In the genomic region with DNA sequence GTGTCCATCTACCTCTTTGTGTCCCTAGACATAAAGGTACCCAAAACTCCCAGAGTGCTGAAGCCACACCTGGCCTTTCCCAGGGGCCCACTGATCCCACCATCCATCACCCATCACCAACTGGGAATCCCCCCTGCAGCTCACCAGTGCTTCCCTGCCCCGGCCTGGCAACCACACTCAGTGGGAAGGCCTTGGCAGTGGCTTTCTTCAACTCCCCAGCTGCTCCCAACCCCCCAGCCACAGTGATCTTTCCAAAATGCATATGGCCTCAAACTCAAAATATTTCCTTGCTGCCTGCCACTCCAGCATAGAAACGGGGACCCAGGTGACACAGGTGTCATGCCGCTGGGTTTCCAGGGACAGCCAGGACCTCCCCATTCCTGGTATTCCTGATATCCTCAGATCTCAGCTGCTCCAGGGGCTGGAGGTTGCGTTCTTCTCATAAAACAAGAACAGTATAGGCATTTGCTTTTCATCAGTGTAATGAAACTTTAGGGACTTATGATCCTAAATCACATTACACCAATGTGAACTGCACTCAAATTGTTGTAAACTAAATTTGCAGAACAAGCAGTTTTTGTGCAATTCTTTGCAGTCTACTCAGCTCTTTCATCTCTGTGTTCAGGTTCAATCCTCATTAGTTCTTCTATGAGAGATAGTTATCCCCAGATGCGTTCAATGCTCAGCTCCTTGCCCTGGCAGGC, we compare ENCODE assay signal across 14 cellular contexts. TPM values are rescaled to one million over a fixed set of nuclear protein-coding genes. Genes with fewer than 3 reads are reported as not detected.
DNase-seq lines count a peak whose midpoint lies in the region; ATAC-seq and TF ChIP-seq lines count a peak whose summit lies in the region.
"Had no signal": no experiment of that assay in that cellular context is flagged by ENCODE, and none has a peak within 500 bp of the region (broad histone marks: within the 10 kb centered on the region; RNA-seq: fewer than 3 reads in every experiment).

No MANE protein-coding gene starts in this region.

- peaks cover 3% of the 10 kb centered on the region for H3K36me3 Mint-ChIP-seq in activated CD8-positive, alpha-beta memory T cell treated with anti-CD3 and anti-CD28 coated beads, Interleukin-2, amount 10 ng/mL, durations not matched to agents 7 days and 5 days
- H3K36me3 Mint-ChIP-seq in dendritic cell treated with granulocyte-macrophage colony-stimulating factor and Interleukin-4, amounts not matched to agents 40 ng/mL and 50 ng/mL, for 4 days (ENCODE audit: low read depth), result no peaks in the 10 kb centered on the region

- H3K9me3 ChIP-seq in NT2/D1 (ENCODE audit: insufficient read depth, low read length) (no peaks in the 10 kb centered on the region), sigmoid colon (no peaks in the 10 kb centered on the region)

- no peak overlapping the region for H3K27ac Mint-ChIP-seq in activated CD8-positive, alpha-beta memory T cell treated with anti-CD3 and anti-CD28 coated beads, Interleukin-2, amount 10 ng/mL, durations not matched to agents 7 days and 5 days
- H3K27ac Mint-ChIP-seq in dendritic cell treated with granulocyte-macrophage colony-stimulating factor and Interleukin-4, amounts not matched to agents 40 ng/mL and 50 ng/mL, for 4 days, result no peak overlapping the region

- peak overlapping the region; percentile 21 for H3K9ac ChIP-seq in NT2/D1 (ENCODE audit: insufficient read length, low read depth)

- no peak for ATAC-seq in activated CD8-positive, alpha-beta memory T cell treated with anti-CD3 and anti-CD28 coated beads, Interleukin-2, amount 10 ng/mL, durations not matched to agents 7 days and 5 days
- no peak for ATAC-seq in GM18861 (IDR thresholded peaks at IDR 0.05; ENCODE audit: unreplicated experiment)

- 82 to 84% methylated on average over 5 of the region's 5 CpGs for WGBS in sigmoid colon, 2 donors

- no peak for DNase-seq in activated CD8-positive, alpha-beta memory T cell treated with anti-CD3 and anti-CD28 coated beads, Interleukin-2, amount 10 ng/mL, durations not matched to agents 7 days and 5 days
- DNase-seq in activated CD8-positive, alpha-beta memory T cell treated with anti-CD3 and anti-CD28 coated beads, Interleukin-2, amount 50 U/mL, for 48 hours, result no peak
- no peak for DNase-seq in NT2/D1 (ENCODE audit: low read depth, low spot score)
- DNase-seq in sigmoid colon, result peak; percentile 46
- DNase-seq in stimulated activated CD8-positive, alpha-beta memory T cell treated with anti-CD3 and anti-CD28 coated beads, Interleukin-4, amount 100 ng/mL, for 48 hours, result no peak
- DNase-seq in foreskin fibroblast, result no peak
- DNase-seq: activated gamma-delta T cell treated with Interleukin-2 at 50 U/mL for 16 hours, mammary epithelial cell, NCI-H2107, SIG-M5 had no signal

- H3K9me3 Mint-ChIP-seq in activated CD8-positive, alpha-beta memory T cell treated with anti-CD3 and anti-CD28 coated beads, Interleukin-2, amount 10 ng/mL, durations not matched to agents 7 days and 5 days (ENCODE audit: low read depth), result no peaks in the 10 kb centered on the region
- H3K9me3 Mint-ChIP-seq in dendritic cell treated with granulocyte-macrophage colony-stimulating factor and Interleukin-4, amounts not matched to agents 40 ng/mL and 50 ng/mL, for 4 days, result no peaks in the 10 kb centered on the region

- H3K4me3 ChIP-seq in NT2/D1 (ENCODE audit: insufficient read length, low read depth) (no peak overlapping the region), sigmoid colon (no peak overlapping the region), foreskin fibroblast (ENCODE audit: low read depth in 1 of 2, low read length in 2 of 2) (no peak overlapping the region)

- H3K27ac ChIP-seq in sigmoid colon, result no peak overlapping the region
- H3K27ac ChIP-seq: VCaP had no signal

- H3K36me3 ChIP-seq in NT2/D1 (ENCODE audit: insufficient read depth, insufficient read length, low read length), result no peaks in the 10 kb centered on the region
- no peaks in the 10 kb centered on the region for H3K36me3 ChIP-seq in sigmoid colon

- intact Hi-C loops in dendritic cell treated with granulocyte-macrophage colony-stimulating factor and Interleukin-4, amounts not matched to agents 40 ng/mL and 50 ng/mL, for 4 days (cut with micrococcal nuclease), result no loop called here
- intact Hi-C loops in sigmoid colon (cut with DNase I), result loop anchor here (10.0 kb wide), 1 partner anchor 77 kb away; no protein-coding TSS in a partner anchor

- TF ChIP-seq POLR2A in sigmoid colon (IDR thresholded peaks at IDR 0.05), result no peak

- H3K27me3 ChIP-seq in NT2/D1 (ENCODE audit: insufficient read depth, insufficient read length), result peaks cover 75% of the 10 kb centered on the region
- H3K27me3 ChIP-seq in sigmoid colon, result peaks cover 39 to 99% (median 73%) of the 10 kb centered on the region in 3 donors

- peaks cover 28% of the 10 kb centered on the region for H3K4me1 Mint-ChIP-seq in activated CD8-positive, alpha-beta memory T cell treated with anti-CD3 and anti-CD28 coated beads, Interleukin-2, amount 10 ng/mL, durations not matched to agents 7 days and 5 days
- H3K4me1 Mint-ChIP-seq in dendritic cell treated with granulocyte-macrophage colony-stimulating factor and Interleukin-4, amounts not matched to agents 40 ng/mL and 50 ng/mL, for 4 days (ENCODE audit: low read depth), result peaks cover 23% of the 10 kb centered on the region

- CTCF ChIA-PET in activated CD8-positive, alpha-beta memory T cell treated with anti-CD3 and anti-CD28 coated beads, Interleukin-2, amount 10 ng/mL, durations not matched to agents 7 days and 5 days (lab: Charles Lee), result interaction anchor here (2.0 kb wide), 1 partner anchor 26 kb away, joined by 6 read pairs; no protein-coding TSS in a partner anchor

- TF ChIP-seq EP300 in sigmoid colon (IDR thresholded peaks at IDR 0.05), result no peak

- H3K4me1 ChIP-seq in NT2/D1 (ENCODE audit: insufficient read depth, insufficient read length), result peaks cover 8% of the 10 kb centered on the region
- peaks cover 0 to 43% (median 37%) of the 10 kb centered on the region in 4 donors for H3K4me1 ChIP-seq in sigmoid colon

- H3K4me3 Mint-ChIP-seq in activated CD8-positive, alpha-beta memory T cell treated with anti-CD3 and anti-CD28 coated beads, Interleukin-2, amount 10 ng/mL, durations not matched to agents 7 days and 5 days, result peak overlapping the region; percentile 35
- H3K4me3 Mint-ChIP-seq in dendritic cell treated with granulocyte-macrophage colony-stimulating factor and Interleukin-4, amounts not matched to agents 40 ng/mL and 50 ng/mL, for 4 days, result peak overlapping the region; percentile 5

- TF ChIP-seq CTCF in sigmoid colon (IDR thresholded peaks at IDR 0.05) (no peak), foreskin fibroblast (IDR thresholded peaks at IDR 0.05; ENCODE audit: low read depth, low read length) (no peak)

- H3K27me3 Mint-ChIP-seq in activated CD8-positive, alpha-beta memory T cell treated with anti-CD3 and anti-CD28 coated beads, Interleukin-2, amount 10 ng/mL, durations not matched to agents 7 days and 5 days, result peaks cover 75% of the 10 kb centered on the region
- peaks cover 90% of the 10 kb centered on the region for H3K27me3 Mint-ChIP-seq in dendritic cell treated with granulocyte-macrophage colony-stimulating factor and Interleukin-4, amounts not matched to agents 40 ng/mL and 50 ng/mL, for 4 days

RNA-seq across cellular contexts. Expression of gene OCA2, which starts 1.3 kb away (rescaled TPM):
- not detected for total RNA-seq in activated CD8-positive, alpha-beta memory T cell treated with anti-CD3 and anti-CD28 coated beads, Interleukin-2, amount 10 ng/mL, durations not matched to agents 7 days and 5 days
- under 1 TPM in 1 of 4 donors, not detected in 3; 0.36 TPM for total RNA-seq in sigmoid colon
- under 1 TPM in 1 of 3 donors, not detected in 2; 0.41 TPM for polyA plus RNA-seq in sigmoid colon
- total RNA-seq: MCF 10A had no signal
- polyA plus RNA-seq: mammary epithelial cell had no signal
